ENCODE assay signal across 1 cellular context in the genomic region with DNA sequence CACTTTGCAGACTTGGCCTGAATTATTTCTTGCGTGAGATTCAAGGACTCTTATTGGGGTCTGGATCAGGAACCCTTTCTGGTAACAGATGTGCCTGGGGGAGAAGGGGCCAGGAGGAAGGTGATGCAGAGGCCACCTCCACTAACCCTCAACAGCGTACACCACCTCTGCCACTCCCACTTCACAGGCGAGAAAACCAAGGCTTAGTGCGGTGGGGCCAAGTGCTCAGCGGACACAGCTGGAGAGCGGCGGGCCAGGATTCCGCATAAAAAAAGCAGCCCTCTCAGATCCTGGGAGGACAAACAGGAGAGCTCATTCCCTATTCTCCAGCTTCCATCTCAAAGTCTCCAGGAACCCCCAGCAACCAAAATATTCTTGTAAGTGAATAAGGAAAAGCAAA.
TF ChIP-seq lines count a peak whose summit lies in the region.

No MANE protein-coding gene starts in this region.

TF ChIP-seq in H1, 55 proteins besides CTCF, POLR2A, EP300 and RAD21:
- TF ChIP-seq SIRT6 (IDR thresholded peaks at IDR 0.05; ENCODE audit: low read length) (no peak), KDM4A (IDR thresholded peaks at IDR 0.05; ENCODE audit: low read depth, low read length, severe bottlenecking) (no peak), CHD7 (IDR thresholded peaks at IDR 0.05; ENCODE audit: insufficient replicate concordance, low read length) (no peak), EGR1 (IDR thresholded peaks at IDR 0.05; ENCODE audit: borderline replicate concordance, low read depth, low read length) (no peak), NRF1 (IDR thresholded peaks at IDR 0.05; ENCODE audit: low read depth, low read length) (no peak), KDM1A (IDR thresholded peaks at IDR 0.05; ENCODE audit: borderline replicate concordance, low read length) (peak; percentile 93)
